ENCODE assay signal across 17 cellular contexts in the genomic region with DNA sequence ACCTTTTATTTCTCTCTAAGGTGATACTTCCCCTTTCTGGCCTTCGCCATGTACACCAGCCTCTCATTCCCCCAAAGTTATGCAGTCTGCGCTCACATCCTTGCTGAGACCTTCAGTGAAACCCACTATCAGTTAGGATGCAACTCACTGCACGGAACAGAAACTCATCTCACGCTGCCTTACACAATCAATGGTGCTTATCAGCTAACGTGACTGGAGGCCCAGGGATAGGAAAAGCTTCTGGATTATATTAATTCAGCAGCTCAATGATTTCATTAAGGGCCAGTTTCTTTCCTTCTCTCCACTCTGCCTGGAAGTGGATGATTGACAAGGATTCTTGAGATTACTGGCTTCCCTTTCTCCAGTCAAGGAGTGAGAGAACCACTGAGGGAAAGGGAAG. TPM values are rescaled to one million over a fixed set of nuclear protein-coding genes. Genes with fewer than 3 reads are reported as not detected.
"Had no signal": no experiment of that assay in that cellular context is flagged by ENCODE, and none has a peak within 500 bp of the region (broad histone marks: within the 10 kb centered on the region; RNA-seq: fewer than 3 reads in every experiment).

No MANE protein-coding gene starts in this region.

- H3K4me1 Mint-ChIP-seq: activated naive CD4-positive, alpha-beta T cell treated with anti-CD3 and anti-CD28 coated beads, Interleukin-2, amount 50 U/mL, for 24 hours; stimulated activated memory B cell treated with anti-CD40 and anti-IgM and Interleukin-4, amounts not matched to agents 10 μg/mL and 1 μg/mL and 100 μg/mL, for 72 hours; T-helper 17 cell had no signal

- H3K9me3 ChIP-seq: body of pancreas, esophagus squamous epithelium, ovary had no signal

- H3K36me3 ChIP-seq: esophagus squamous epithelium, ovary had no signal

- H3K27ac Mint-ChIP-seq: activated CD8-positive, alpha-beta T cell treated with anti-CD3 and anti-CD28 coated beads for 36 hours; activated naive CD4-positive, alpha-beta T cell treated with anti-CD3 and anti-CD28 coated beads, Interleukin-2, amount 50 U/mL, for 24 hours; stimulated activated memory B cell treated with anti-CD40 and anti-IgM and Interleukin-4, amounts not matched to agents 10 μg/mL and 1 μg/mL and 100 μg/mL, for 72 hours; T-helper 17 cell had no signal

- H3K9me3 Mint-ChIP-seq: activated T-cell treated with anti-CD3 and anti-CD28 coated beads, Interleukin-2, amount 50 U/mL, for 4 hours; neural crest cell had no signal

- H3K36me3 Mint-ChIP-seq: activated naive CD4-positive, alpha-beta T cell treated with anti-CD3 and anti-CD28 coated beads, Interleukin-2, amount 50 U/mL, for 24 hours; stimulated activated memory B cell treated with anti-CD40 and anti-IgM and Interleukin-4, amounts not matched to agents 10 μg/mL and 1 μg/mL and 100 μg/mL, for 72 hours had no signal

- H3K27me3 ChIP-seq: body of pancreas, esophagus squamous epithelium, foreskin keratinocyte, ovary had no signal

- H3K4me3 Mint-ChIP-seq: activated CD8-positive, alpha-beta T cell treated with anti-CD3 and anti-CD28 coated beads for 36 hours; activated naive CD4-positive, alpha-beta T cell treated with anti-CD3 and anti-CD28 coated beads, Interleukin-2, amount 50 U/mL, for 24 hours; activated T-cell treated with anti-CD3 and anti-CD28 coated beads, Interleukin-2, amount 50 U/mL, for 4 hours; neural crest cell; stimulated activated memory B cell treated with anti-CD40 and anti-IgM and Interleukin-4, amounts not matched to agents 10 μg/mL and 1 μg/mL and 100 μg/mL, for 72 hours; T-helper 17 cell had no signal

- H3K4me3 ChIP-seq: body of pancreas, esophagus squamous epithelium, ovary had no signal

- H3K4me1 ChIP-seq: esophagus squamous epithelium, foreskin keratinocyte had no signal

- DNase-seq: activated CD4-positive, alpha-beta T cell treated with anti-CD3 and anti-CD28 coated beads for 4 hours; activated CD8-positive, alpha-beta T cell treated with anti-CD3 and anti-CD28 coated beads for 36 hours; activated effector memory CD4-positive, alpha-beta T cell treated with Interleukin-2 at 50 U/mL for 16 hours; activated T-cell treated with anti-CD3 and anti-CD28 coated beads, Interleukin-2, amount 50 U/mL, for 4 hours; amniotic stem cell; body of pancreas; cortex of kidney; effector CD4-positive, alpha-beta T cell; esophagus squamous epithelium; foreskin keratinocyte; mammary epithelial cell; ovary; stimulated activated CD4-positive, alpha-beta T cell treated with anti-CD3 and anti-CD28 coated beads, Interleukin-2, amount 100 ng/mL, for 48 hours; T-helper 17 cell had no signal

- H3K27ac ChIP-seq: body of pancreas, esophagus squamous epithelium, foreskin keratinocyte, ovary had no signal

- H3K27me3 Mint-ChIP-seq: activated CD8-positive, alpha-beta T cell treated with anti-CD3 and anti-CD28 coated beads for 36 hours; activated naive CD4-positive, alpha-beta T cell treated with anti-CD3 and anti-CD28 coated beads, Interleukin-2, amount 50 U/mL, for 24 hours; stimulated activated memory B cell treated with anti-CD40 and anti-IgM and Interleukin-4, amounts not matched to agents 10 μg/mL and 1 μg/mL and 100 μg/mL, for 72 hours; T-helper 17 cell had no signal

RNA-seq across cellular contexts. Expression of gene CDH2, which starts 44.8 kb away (rescaled TPM):
- polyA plus RNA-seq: mammary epithelial cell had no signal
